Comparison of ENCODE assay signal across 8 cellular contexts in genomic region chr3:49171119-49171774, GRCh38. TPM values are rescaled to one million over a fixed set of nuclear protein-coding genes. Genes with fewer than 3 reads are reported as not detected.
DNase-seq lines count a peak whose midpoint lies in the region; ATAC-seq and TF ChIP-seq lines count a peak whose summit lies in the region.

TSS of gene KLHDC8B (plus strand) at chr3:49171598. CDS start at chr3:49172770, 1,172 bp downstream.

- peak within 1 kb of the TSS; percentile 89 for H3K4me3 Mint-ChIP-seq in CD4-positive, alpha-beta T cell

- no peaks in the 10 kb centered on the region for H3K9me3 Mint-ChIP-seq in CD4-positive, alpha-beta T cell

- peak within 1 kb of the TSS; percentile 78 for H3K27ac Mint-ChIP-seq in CD4-positive, alpha-beta T cell

- in situ Hi-C loops in T47D (cut with HindIII; ENCODE audit: low pct_unique_long_range_greater_than_20kb, low sequenced_read_pairs) = no loop called here

- H3K27me3 Mint-ChIP-seq in CD4-positive, alpha-beta T cell = no peaks in the 10 kb centered on the region

- no peak within 1 kb of the TSS for H3K27ac ChIP-seq in CD4-positive, alpha-beta T cell (ENCODE audit: low read depth, low read length)
- H3K27ac ChIP-seq in WERI-Rb-1 = peak within 1 kb of the TSS; percentile 59
- H3K27ac ChIP-seq in iPS-20b (ENCODE audit: low read length) = no peak within 1 kb of the TSS

- peak within 1 kb of the TSS; percentile 78; the same call in 1 of the 2 replicates for H3K9ac ChIP-seq in iPS-20b (ENCODE audit: low read depth, low read length)
- H3K9ac ChIP-seq in skeletal muscle satellite cell (ENCODE audit: low read depth, low read length) = peak within 1 kb of the TSS; percentile 85

- H3K4me3 ChIP-seq in WERI-Rb-1 (ENCODE audit: low read depth, low read length) = peak within 1 kb of the TSS; percentile 72
- peak within 1 kb of the TSS; percentile 80 for H3K4me3 ChIP-seq in iPS-20b (ENCODE audit: low read length)
- H3K4me3 ChIP-seq in skeletal muscle satellite cell (ENCODE audit: low read length) = peak within 1 kb of the TSS; percentile 96

- H3K9me3 ChIP-seq in CD4-positive, alpha-beta T cell (ENCODE audit: control insufficient read depth, low read length) = no peaks in the 10 kb centered on the region
- H3K9me3 ChIP-seq in WERI-Rb-1 (ENCODE audit: severe bottlenecking) = peaks cover 3% of the 10 kb centered on the region
- H3K9me3 ChIP-seq in iPS-20b (ENCODE audit: insufficient read depth, low read depth, low read length) = no peaks in the 10 kb centered on the region
- H3K9me3 ChIP-seq in skeletal muscle satellite cell (replicated peaks; ENCODE audit: low read length) = no peaks in the 10 kb centered on the region

- intact Hi-C loops in CD4-positive, alpha-beta T cell (cut with DNase I, micrococcal nuclease) = loop anchor here in 1 of 2 experiments (1.0 to 5.0 kb wide), 4 partner anchors 75 to 296 kb away; partner anchors contain the start of gene C3orf62

- peaks cover 15% of the 10 kb centered on the region for H3K36me3 ChIP-seq in WERI-Rb-1
- peaks cover 6% of the 10 kb centered on the region; the same call in 1 of the 2 replicates for H3K36me3 ChIP-seq in iPS-20b (ENCODE audit: insufficient read depth, low read depth, low read length)
- H3K36me3 ChIP-seq in skeletal muscle satellite cell (ENCODE audit: insufficient read depth, low read length) = no peaks in the 10 kb centered on the region

- no peaks in the 10 kb centered on the region for H3K27me3 ChIP-seq in CD4-positive, alpha-beta T cell (ENCODE audit: control insufficient read depth, insufficient read depth, low read length)
- H3K27me3 ChIP-seq in WERI-Rb-1 (ENCODE audit: insufficient read depth, low read depth, severe bottlenecking) (no peaks in the 10 kb centered on the region), iPS-20b (ENCODE audit: insufficient read depth, low read length) (peaks cover 5% of the 10 kb centered on the region; the same call in 1 of the 2 replicates), skeletal muscle satellite cell (ENCODE audit: control insufficient read depth, insufficient read depth, low read length) (no peaks in the 10 kb centered on the region)

- peak within 1 kb of the TSS; percentile 100 for H3K4me2 ChIP-seq in skeletal muscle satellite cell (ENCODE audit: low read length)

- DNase-seq in CD4-positive, alpha-beta T cell = peak; percentile 66 to 82 (median 75)
- peak; percentile 32 for DNase-seq in NCI-H1417 treated with DMSO at 0.1 percent for 48 hours (lab: John Stamatoyannopoulos, UW)
- DNase-seq in WERI-Rb-1 = peak; percentile 91
- DNase-seq in T47D (ENCODE audit: low read depth in 1 of 2, low spot score in 1 of 2) = peak; percentile 78
- DNase-seq in NCI-H187 treated with DMSO at 0.1 percent for 48 hours (lab: John Stamatoyannopoulos, UW) = no peak

- TF ChIP-seq CTCF in CD4-positive, alpha-beta T cell (IDR thresholded peaks at IDR 0.05) = peak; percentile 87
- TF ChIP-seq CTCF in WERI-Rb-1 (IDR thresholded peaks at IDR 0.05; ENCODE audit: low read depth, low read length) = peak; percentile 88

- CTCF ChIA-PET in CD4-positive, alpha-beta T cell (lab: Charles Lee) = interaction anchor here (0.5 to 2.4 kb wide), 10 partner anchors 12 to 278 kb away, joined by 3 to 8 read pairs (median 4); partner anchors contain the start of genes NDUFAF3, QARS1 and USP19

- ATAC-seq in CD4-positive, alpha-beta T cell (ENCODE audit: poor library complexity) = peak; percentile 84
- ATAC-seq in GM21786 (IDR thresholded peaks at IDR 0.05; ENCODE audit: unreplicated experiment) = peak; percentile 43

- H3K36me3 Mint-ChIP-seq in CD4-positive, alpha-beta T cell (ENCODE audit: low read depth) = no peaks in the 10 kb centered on the region

- H3K4me1 ChIP-seq in iPS-20b (ENCODE audit: insufficient read depth, low read length) = peaks cover 15% of the 10 kb centered on the region
- H3K4me1 ChIP-seq in skeletal muscle satellite cell (ENCODE audit: control insufficient read depth, insufficient read depth, low read length) = peaks cover 29% of the 10 kb centered on the region

- peaks cover 33% of the 10 kb centered on the region for H3K4me1 Mint-ChIP-seq in CD4-positive, alpha-beta T cell (ENCODE audit: low read depth)

- POLR2A ChIA-PET in CD4-positive, alpha-beta T cell (lab: Charles Lee) = interaction anchor here (0.8 to 2.4 kb wide), 5 partner anchors 16 to 169 kb away, joined by 3 to 20 read pairs (median 5); partner anchors contain the start of genes QRICH1, USP19 and USP4

RNA-seq across cellular contexts. Expression of gene KLHDC8B, which starts in this region (rescaled TPM):
- total RNA-seq in CD4-positive, alpha-beta T cell = 1 to 10 TPM; 1.2 to 1.6 TPM
- 6.1 and 7.6 TPM in 2 replicates for total RNA-seq in skeletal muscle satellite cell (2012; rRNA removed)
